ENCODE assay signal across 13 cellular contexts in genomic region chr14:59332727-59333126, GRCh38.
DNase-seq lines count a peak whose midpoint lies in the region; ATAC-seq and TF ChIP-seq lines count a peak whose summit lies in the region.
"Had no signal": no experiment of that assay in that cellular context is flagged by ENCODE, and none has a peak within 500 bp of the region (broad histone marks: within the 10 kb centered on the region; RNA-seq: fewer than 3 reads in every experiment).

No MANE protein-coding gene starts in this region.

- intact Hi-C loops in psoas muscle (cut with DNase I), result no loop called here

- WGBS in psoas muscle, 3 donors, result 49 to 66% (median 56%) methylated on average over 2 of the region's 2 CpGs

- TF ChIP-seq CTCF in AG09309 (IDR thresholded peaks at IDR 0.05; ENCODE audit: control insufficient read depth, insufficient read depth, low read depth, low read length, missing control alignments), result no peak
- no peak for TF ChIP-seq CTCF in fibroblast of the aortic adventitia (IDR thresholded peaks at IDR 0.05; ENCODE audit: insufficient read depth, low read length)
- TF ChIP-seq CTCF in psoas muscle (IDR thresholded peaks at IDR 0.05), result no peak

- peak overlapping the region; percentile 39 for H3K27ac ChIP-seq in psoas muscle

- no peaks in the 10 kb centered on the region for H3K9me3 ChIP-seq in psoas muscle

- peaks cover 37% of the 10 kb centered on the region for H3K4me1 ChIP-seq in psoas muscle

- in situ Hi-C loops in ACHN (cut with HindIII; ENCODE audit: low pct_ligation_motif_present, low pct_unique_long_range_greater_than_20kb, low sequenced_read_pairs), result no loop called here

- no peaks in the 10 kb centered on the region for H3K27me3 ChIP-seq in psoas muscle (ENCODE audit: insufficient read depth in 3 of 3, low read length in 2 of 3)

- H3K36me3 ChIP-seq in psoas muscle (ENCODE audit: insufficient read depth in 1 of 2, low read depth in 1 of 2), result peaks cover 2 to 44% of the 10 kb centered on the region in 2 donors

- no peak for ATAC-seq in psoas muscle
- ATAC-seq: activated CD8-positive, alpha-beta T cell treated with anti-CD3 and anti-CD28 coated beads, Interleukin-2, amount 10 ng/mL, durations not matched to agents 7 days and 5 days had no signal

- DNase-seq in AG09309 (ENCODE audit: low read depth) (peak; percentile 70), amniotic stem cell (lab: John Stamatoyannopoulos, UW) (peak; percentile 50), fibroblast of the aortic adventitia (ENCODE audit: low read depth) (peak; percentile 92), psoas muscle (no peak), COR-L47 (lab: John Stamatoyannopoulos, UW) (no peak), ACHN (no peak), NCI-H1092 (lab: John Stamatoyannopoulos, UW) (no peak)
- no peak for DNase-seq in stimulated activated CD4-positive, alpha-beta T cell treated with anti-CD3 and anti-CD28 coated beads, Interleukin-2, amount 100 ng/mL, for 24 hours
- DNase-seq: activated CD8-positive, alpha-beta T cell treated with anti-CD3 and anti-CD28 coated beads, Interleukin-2, amount 10 ng/mL, durations not matched to agents 7 days and 5 days; activated naive CD8-positive, alpha-beta T cell treated with anti-CD3 and anti-CD28 coated beads, Interleukin-2, amount 10 ng/mL, durations not matched to agents 7 days and 5 days; C1 segment of cervical spinal cord; NCI-H524; nephron progenitor cell had no signal

- H3K4me3 ChIP-seq in AG09309 (ENCODE audit: control insufficient read depth, low read depth, low read length) (no peak overlapping the region), fibroblast of the aortic adventitia (ENCODE audit: low read depth, low read length) (no peak overlapping the region), psoas muscle (no peak overlapping the region)

Comparison
In these comparisons a context has a peak if more than half of its experiments do, and no peak if none do; other contexts are left out.
1. DNase-seq: peak in AG09309 (single experiment), amniotic stem cell (single experiment) and fibroblast of the aortic adventitia (single experiment); none in psoas muscle (0 of 2), stimulated activated CD4-positive, alpha-beta T cell treated with anti-CD3 and anti-CD28 coated beads, Interleukin-2, amount 100 ng/mL, for 24 hours (0 of 2), COR-L47 (single experiment), ACHN (single experiment) and NCI-H1092 (single experiment).